In the genomic region with DNA sequence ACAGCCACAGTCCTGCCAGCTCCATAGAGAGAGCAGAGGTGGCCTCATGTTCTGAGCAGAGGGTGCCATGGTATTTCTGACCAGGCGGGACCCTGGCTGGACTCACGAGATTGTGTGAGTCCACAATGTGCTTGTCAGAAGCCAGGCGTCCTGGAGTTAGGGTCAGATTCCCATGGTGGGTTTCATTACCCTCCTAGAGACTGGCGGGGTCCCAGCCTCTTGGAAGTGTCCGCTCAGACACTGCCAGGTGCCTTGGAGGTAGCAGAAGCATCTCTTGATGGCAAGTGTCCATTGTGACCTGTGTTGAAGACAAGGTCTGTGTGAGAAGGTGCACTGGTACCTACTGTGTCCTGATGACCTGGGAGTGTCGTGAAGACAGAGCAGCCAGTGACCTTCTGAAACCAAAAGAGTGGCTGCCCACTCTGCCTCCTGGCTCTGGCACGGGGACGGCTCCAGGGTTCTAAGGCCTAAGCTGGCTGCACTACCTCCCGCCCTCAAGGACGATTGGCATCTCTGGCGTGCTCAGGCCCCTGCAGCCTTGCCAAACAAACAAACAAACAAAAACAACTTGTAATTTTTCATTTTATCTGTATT, we compare ENCODE assay signal across 32 cellular contexts.
"Had no signal": no experiment of that assay in that cellular context is flagged by ENCODE, and none has a peak within 500 bp of the region (broad histone marks: within the 10 kb centered on the region; RNA-seq: fewer than 3 reads in every experiment).

No MANE protein-coding gene starts in this region.

- H2AFZ ChIP-seq: PC-9 had no signal

- DNase-seq: activated CD4-positive, alpha-beta memory T cell treated with anti-CD3 and anti-CD28 coated beads, Interleukin-2, amount 10 ng/mL, durations not matched to agents 7 days and 5 days; activated CD4-positive, alpha-beta T cell treated with anti-CD3 and anti-CD28 coated beads for 1 hour; activated CD4-positive, alpha-beta T cell treated with anti-CD3 and anti-CD28 coated beads for 48 hours; activated CD4-positive, CD25-positive, alpha-beta regulatory T cell; activated CD8-positive, alpha-beta memory T cell treated with anti-CD3 and anti-CD28 coated beads for 24 hours; activated gamma-delta T cell; activated naive CD4-positive, alpha-beta T cell treated with Interleukin-2 at 50 U/mL for 16 hours; activated naive CD8-positive, alpha-beta T cell treated with anti-CD3 and anti-CD28 coated beads, Interleukin-2, amount 10 ng/mL, durations not matched to agents 7 days and 5 days; activated T-cell treated with anti-CD3 and anti-CD28 coated beads, Interleukin-2, amount 50 U/mL, for 24 hours; body of pancreas; Karpas-422; KBM-7; NCI-H1105; NCI-H1436 treated with DMSO at 0.1 percent for 48 hours; NCI-H1694 treated with DMSO at 0.1 percent for 48 hours; NCI-H2029 treated with DMSO at 0.1 percent for 48 hours; NCI-H2107; NCI-H2171; NCI-H510A; NCI-H526; NCI-H748 treated with DMSO at 0.1 percent for 48 hours; NK-92 treated with Interleukin-12 subunit alpha and Interleukin-12 subunit beta, amount 100 ng/mL, for 24 hours; PC-9; Right ventricle myocardium superior; SW 1271; T-helper 1 cell; T-helper 2 cell; T-helper 9 cell; WERI-Rb-1 had no signal

- H3K4me2 ChIP-seq: PC-9 had no signal

- H3K27me3 ChIP-seq: adrenal gland, body of pancreas, breast epithelium had no signal

- H3K4me1 ChIP-seq: adrenal gland, breast epithelium had no signal

- H3K4me3 ChIP-seq: adrenal gland, body of pancreas, breast epithelium, PC-9 had no signal

- H3K36me3 ChIP-seq: adrenal gland, breast epithelium, WERI-Rb-1 had no signal

- H3K9me3 ChIP-seq: adrenal gland, body of pancreas, breast epithelium had no signal

- ATAC-seq: body of pancreas had no signal

- H3K27ac ChIP-seq: adrenal gland, body of pancreas, breast epithelium, PC-9, RWPE1, WERI-Rb-1 had no signal
